Comparison of ENCODE assay signal across 19 cellular contexts in the genomic region with DNA sequence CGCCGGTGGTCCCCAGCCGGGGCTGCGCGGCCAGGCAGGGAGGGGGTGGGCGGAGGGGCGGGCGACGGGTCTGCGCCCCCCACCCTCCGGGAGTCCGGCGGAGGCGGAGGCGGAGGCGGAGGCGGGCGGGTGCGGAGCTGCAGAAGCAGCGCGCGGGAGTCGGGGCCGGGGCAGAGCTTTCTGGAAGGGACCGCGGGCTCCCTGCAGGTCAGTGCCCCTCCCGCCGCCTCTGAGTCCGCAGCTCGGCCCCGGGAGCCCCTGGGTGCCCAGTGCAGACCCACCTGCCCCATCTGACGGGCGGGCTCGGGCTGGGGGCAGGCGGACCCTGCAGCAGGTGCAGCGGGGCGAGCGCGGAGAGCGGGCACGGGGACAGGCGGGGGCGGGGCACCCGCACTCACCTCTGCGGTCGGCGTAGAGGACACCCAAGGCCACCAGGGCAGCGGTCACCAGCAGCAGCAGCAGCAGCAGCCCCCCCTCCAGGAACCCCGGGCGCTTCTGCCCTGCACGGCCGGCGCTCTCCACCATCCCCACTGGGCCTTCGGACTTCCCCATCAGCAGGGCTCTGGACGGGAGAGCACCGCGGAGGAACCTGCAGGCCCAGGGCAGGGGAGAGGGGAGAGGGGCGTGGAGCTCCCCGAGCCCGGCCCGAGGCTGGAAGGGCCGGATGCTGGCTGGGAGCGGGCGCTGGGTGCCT. TPM values are rescaled to one million over a fixed set of nuclear protein-coding genes. Genes with fewer than 3 reads are reported as not detected.
DNase-seq lines count a peak whose midpoint lies in the region; ATAC-seq, FAIRE-seq and TF ChIP-seq lines count a peak whose summit lies in the region.
"Had no signal": no experiment of that assay in that cellular context is flagged by ENCODE, and none has a peak within 500 bp of the region (broad histone marks: within the 10 kb centered on the region; RNA-seq: fewer than 3 reads in every experiment).

No MANE protein-coding gene starts in this region.

- TF ChIP-seq POLR2A in endothelial cell of umbilical vein (IDR thresholded peaks at IDR 0.05; ENCODE audit: low read depth, low read length): no peak

- H2BK120ac ChIP-seq in H9 (ENCODE audit: low read depth, low read length, poor library complexity, severe bottlenecking): no peak overlapping the region

- H3K36me3 ChIP-seq in endothelial cell of umbilical vein (ENCODE audit: control insufficient read depth in 2 of 2, extremely low read depth in 1 of 2, insufficient read depth in 2 of 2, low read length in 2 of 2) (no peaks in the 10 kb centered on the region), neural progenitor cell (no peaks in the 10 kb centered on the region), mucosa of descending colon (ENCODE audit: low read depth) (no peaks in the 10 kb centered on the region)
- H3K36me3 ChIP-seq: BE2C, ovary had no signal

- H3K4me3 Mint-ChIP-seq in H9: peak overlapping the region; percentile 29 to 47; a peak in 2 of 5 replicates
- peak overlapping the region; percentile 79 for H3K4me3 Mint-ChIP-seq in neural progenitor cell
- H3K4me3 Mint-ChIP-seq: dendritic cell treated with granulocyte-macrophage colony-stimulating factor and Interleukin-4, amounts not matched to agents 40 ng/mL and 50 ng/mL, for 4 days; T-helper 2 cell treated with Interferon-gamma antibody and Interleukin-4, amounts not matched to agents 5 μg/mL and 100 μg/mL, for 36 hours had no signal

- H4K5ac ChIP-seq in H9 (ENCODE audit: insufficient read length, low read depth, low read length): no peak overlapping the region

- H3K23me2 ChIP-seq in H9 (ENCODE audit: insufficient read length, low read depth, low read length, poor library complexity, severe bottlenecking): peaks cover 3% of the 10 kb centered on the region

- H3K27me3 ChIP-seq in H9 (ENCODE audit: insufficient read depth, low read length): peaks cover 22% of the 10 kb centered on the region; the same call in 1 of the 2 replicates
- H3K27me3 ChIP-seq in endothelial cell of umbilical vein (ENCODE audit: control insufficient read depth in 2 of 2, insufficient read depth in 2 of 2, low read length in 2 of 2): peaks cover 8 to 12% of the 10 kb centered on the region in 2 experiments
- peaks cover 66% of the 10 kb centered on the region for H3K27me3 ChIP-seq in neural progenitor cell

- no peak overlapping the region for H3K14ac ChIP-seq in H9 (ENCODE audit: insufficient read depth, low read length)

- intact Hi-C loops in endothelial cell of umbilical vein (cut with micrococcal nuclease) (no loop called here), mucosa of descending colon (cut with DNase I, micrococcal nuclease) (no loop called here)

- H3K4me2 ChIP-seq in H9 (ENCODE audit: insufficient read depth, insufficient read length, low read length) (peak overlapping the region; percentile 18), endothelial cell of umbilical vein (ENCODE audit: insufficient read depth, low read length) (no peak overlapping the region), neural progenitor cell (peak overlapping the region; percentile 80)

- H3K27ac Mint-ChIP-seq in H9: no peak overlapping the region
- H3K27ac Mint-ChIP-seq in neural progenitor cell: no peak overlapping the region
- H3K27ac Mint-ChIP-seq: dendritic cell treated with granulocyte-macrophage colony-stimulating factor and Interleukin-4, amounts not matched to agents 40 ng/mL and 50 ng/mL, for 4 days; T-helper 2 cell treated with Interferon-gamma antibody and Interleukin-4, amounts not matched to agents 5 μg/mL and 100 μg/mL, for 36 hours had no signal

- no peak overlapping the region for H3K18ac ChIP-seq in H9 (ENCODE audit: insufficient read length, low read depth, low read length)

- H3K9me3 Mint-ChIP-seq in H9 (peaks cover 10 to 13% of the 10 kb centered on the region in 2 experiments; a peak in 4 of 5 replicates), neural progenitor cell (peaks cover 8% of the 10 kb centered on the region)

- DNase-seq in D341Med (ENCODE audit: low spot score) (peak; percentile 31), H9 (no peak), endothelial cell of umbilical vein (ENCODE audit: low read depth, low spot score) (no peak), neural progenitor cell (ENCODE audit: low spot score) (peak; percentile 58), germinal center (ENCODE audit: low spot score) (no peak), mucosa of descending colon (no peak), COR-L47 (lab: John Stamatoyannopoulos, UW) (no peak)
- DNase-seq: activated effector memory CD4-positive, alpha-beta T cell treated with anti-CD3 and anti-CD28 coated beads, Interleukin-2, amount 50 U/mL, for 16 hours; BE2C; GOT3; NCI-H1105 treated with DMSO at 0.1 percent for 48 hours; NCI-H526; stimulated activated CD4-positive, alpha-beta T cell treated with anti-CD3 and anti-CD28 coated beads, Interleukin-1b, Interleukin-23, amount 100 ng/mL, for 48 hours had no signal

- POLR2A ChIA-PET in endothelial cell of umbilical vein (lab: Charles Lee): no interaction called here

- H3K4me3 ChIP-seq in endothelial cell of umbilical vein (replicated peaks in 1 of 3; ENCODE audit: insufficient read depth in 1 of 3, low read depth in 1 of 3, low read length in 3 of 3): no peak overlapping the region
- H3K4me3 ChIP-seq in neural progenitor cell: peak overlapping the region; percentile 49
- H3K4me3 ChIP-seq in mucosa of descending colon: no peak overlapping the region
- H3K4me3 ChIP-seq: ovary had no signal

- no peak overlapping the region for H2AK5ac ChIP-seq in H9 (ENCODE audit: insufficient read length, low read length)

- WGBS in H9 (ENCODE audit: extremely low coverage, insufficient read length, low lambda C conversion rate): no CpG with 5 or more reads among the region's 64 CpGs

- no TSS peak for BruUV-seq in endothelial cell of umbilical vein (replicated peaks; lab: Mats Ljungman, UMichigan)

- H2BK20ac ChIP-seq in H9 (ENCODE audit: low read depth, low read length, poor library complexity, severe bottlenecking): no peak overlapping the region

- no peak for ATAC-seq in HG03571 (IDR thresholded peaks at IDR 0.05; ENCODE audit: unreplicated experiment)
- ATAC-seq in mucosa of descending colon: no peak
- ATAC-seq: activated CD4-positive, CD25-positive, alpha-beta regulatory T cell treated with anti-CD3 and anti-CD28 coated beads, Interleukin-2, amount 50 U/mL, for 24 hours had no signal

- no peak overlapping the region for H3K56ac ChIP-seq in H9 (ENCODE audit: insufficient read length, low read depth, low read length)

- no peak overlapping the region for H2BK12ac ChIP-seq in H9 (ENCODE audit: insufficient read length, low read depth, low read length)

- no peak overlapping the region for H3K23ac ChIP-seq in H9 (ENCODE audit: insufficient read length, low read depth, low read length)

- H3K4me1 ChIP-seq in H9 (ENCODE audit: insufficient read depth, low read length) (no peaks in the 10 kb centered on the region), endothelial cell of umbilical vein (ENCODE audit: control insufficient read depth, extremely low read depth, insufficient read depth, low read length) (no peaks in the 10 kb centered on the region), neural progenitor cell (peaks cover 8% of the 10 kb centered on the region), mucosa of descending colon (ENCODE audit: low read depth) (peaks cover 16% of the 10 kb centered on the region)
- H3K4me1 ChIP-seq: BE2C had no signal

- no peak overlapping the region for H2BK5ac ChIP-seq in H9 (ENCODE audit: insufficient read length, low read length)

- H3K4me1 Mint-ChIP-seq in H9 (peaks cover 14 to 32% of the 10 kb centered on the region in 2 experiments), neural progenitor cell (peaks cover 19% of the 10 kb centered on the region)

- H3K27ac ChIP-seq in H9 (ENCODE audit: insufficient read length, low read depth, low read length) (no peak overlapping the region), endothelial cell of umbilical vein (ENCODE audit: insufficient read depth, low read depth, low read length) (no peak overlapping the region), neural progenitor cell (no peak overlapping the region)
- H3K27ac ChIP-seq: ovary had no signal

- no peak overlapping the region for H3K4ac ChIP-seq in H9 (ENCODE audit: low read depth, low read length)

- CTCF ChIA-PET in endothelial cell of umbilical vein (lab: Charles Lee): no interaction called here

- H2AFZ ChIP-seq in H9 (ENCODE audit: low read length) (no peak overlapping the region), endothelial cell of umbilical vein (ENCODE audit: low read depth, low read length) (no peak overlapping the region), neural progenitor cell (replicated peaks) (no peak overlapping the region)

- no peak overlapping the region for H4K8ac ChIP-seq in H9 (replicated peaks; ENCODE audit: insufficient read length, low read depth, low read length)

- H3K27me3 Mint-ChIP-seq in H9 (ENCODE audit: low read depth) (peaks cover 77% of the 10 kb centered on the region), neural progenitor cell (ENCODE audit: insufficient read depth, low read depth) (peaks cover 37% of the 10 kb centered on the region)

- no peak for FAIRE-seq in endothelial cell of umbilical vein (lab: Jason Lieb, UNC)
- FAIRE-seq: frontal cortex had no signal

- H3K36me3 Mint-ChIP-seq in H9 (ENCODE audit: insufficient read depth in 1 of 3, low read depth in 3 of 3): peaks cover 0 to 10% (median 7%) of the 10 kb centered on the region in 3 experiments; a peak in 5 of 7 replicates
- H3K36me3 Mint-ChIP-seq in neural progenitor cell: peaks cover 6% of the 10 kb centered on the region

- TF ChIP-seq CTCF in H9 (conservative IDR thresholded peaks at IDR 0.05) (no peak), endothelial cell of umbilical vein (IDR thresholded peaks at IDR 0.05; ENCODE audit: extremely low read depth in 1 of 2, insufficient read depth in 1 of 2, low read depth in 1 of 2, low read length in 2 of 2) (no peak), neural progenitor cell (IDR thresholded peaks at IDR 0.05) (no peak), mucosa of descending colon (IDR thresholded peaks at IDR 0.05) (no peak)

- no peak overlapping the region for H3K9ac ChIP-seq in H9 (ENCODE audit: extremely low read depth, insufficient read length, low read length)
- H3K9ac ChIP-seq in endothelial cell of umbilical vein (replicated peaks; ENCODE audit: extremely low read depth, insufficient read depth, low read length): no peak overlapping the region
- no peak overlapping the region for H3K9ac ChIP-seq in neural progenitor cell

- H3T11ph ChIP-seq in H9 (ENCODE audit: low read length): no peak overlapping the region

- no peak overlapping the region for H4K91ac ChIP-seq in H9 (ENCODE audit: insufficient read length, low read depth, low read length)

- dilution Hi-C loops in endothelial cell of umbilical vein (cut with MboI; ENCODE audit: extremely low pct_ligation_motif_present, low sequenced_read_pairs): no loop called here

- H3K79me2 ChIP-seq in H9 (ENCODE audit: insufficient read depth, low read length) (no peaks in the 10 kb centered on the region), endothelial cell of umbilical vein (ENCODE audit: control insufficient read depth, insufficient read depth, low read length) (no peaks in the 10 kb centered on the region), neural progenitor cell (ENCODE audit: low read depth) (no peaks in the 10 kb centered on the region)

- H2BK15ac ChIP-seq in H9 (ENCODE audit: low read depth, low read length): no peak overlapping the region

- H3K9me3 ChIP-seq in H9 (ENCODE audit: control insufficient read depth, low read depth, low read length): no peaks in the 10 kb centered on the region
- H3K9me3 ChIP-seq in endothelial cell of umbilical vein (replicated peaks; ENCODE audit: control insufficient read depth, insufficient read depth, low read length): no peaks in the 10 kb centered on the region
- no peaks in the 10 kb centered on the region for H3K9me3 ChIP-seq in neural progenitor cell (ENCODE audit: low read depth)
- no peaks in the 10 kb centered on the region for H3K9me3 ChIP-seq in mucosa of descending colon
- H3K9me3 ChIP-seq: BE2C, ovary had no signal

- H3K79me1 ChIP-seq in H9 (ENCODE audit: insufficient read depth, low read depth, low read length, poor library complexity, severe bottlenecking): no peaks in the 10 kb centered on the region

- peaks cover 2% of the 10 kb centered on the region for H4K20me1 ChIP-seq in H9 (ENCODE audit: control insufficient read depth, insufficient read depth, insufficient read length)
- H4K20me1 ChIP-seq in endothelial cell of umbilical vein (replicated peaks; ENCODE audit: control insufficient read depth, extremely low read depth, insufficient read depth, low read length): no peaks in the 10 kb centered on the region
- H4K20me1 ChIP-seq in neural progenitor cell (ENCODE audit: low read depth): no peaks in the 10 kb centered on the region

- H3F3A ChIP-seq in neural progenitor cell (ENCODE audit: low read depth): peaks cover 19% of the 10 kb centered on the region

- H3K9me1 ChIP-seq in endothelial cell of umbilical vein (replicated peaks; ENCODE audit: control insufficient read depth, extremely low read depth, insufficient read depth, low read length): no peaks in the 10 kb centered on the region

RNA-seq across cellular contexts. Expression of a gene that starts 3.7 kb away (rescaled TPM):
- 0.42 and 0.59 TPM in 2 replicates for total RNA-seq in H9 (2021)
- 1.1 and 1.6 TPM in 2 replicates for total RNA-seq in endothelial cell of umbilical vein
- polyA plus RNA-seq in endothelial cell of umbilical vein: 1.2 and 3.4 TPM in 2 replicates
- 0.58 and 1.6 TPM in 2 replicates for polyA plus RNA-seq in endothelial cell of umbilical vein (2011; cell fraction: cytosol; rRNA removed)
- 1.7 and 3.1 TPM in 2 replicates for polyA plus RNA-seq in endothelial cell of umbilical vein (2011; cell fraction: nucleus; rRNA removed)
- polyA plus RNA-seq in endothelial cell of umbilical vein (2012): 0.44 and 0.67 TPM in 2 replicates
- polyA minus RNA-seq in endothelial cell of umbilical vein: 1.9 and 4.4 TPM in 2 replicates
- not detected for polyA minus RNA-seq in endothelial cell of umbilical vein (2011; cell fraction: cytosol; rRNA and poly(A)+ RNA removed)
- polyA minus RNA-seq in endothelial cell of umbilical vein (2011; cell fraction: nucleus; rRNA and poly(A)+ RNA removed): not detected in 2 replicates
- 0.19 and 0.31 TPM in 2 replicates for total RNA-seq in neural progenitor cell (ENCODE audit: low replicate concordance)
- total RNA-seq in mucosa of descending colon: 10 to 100 TPM in 1 of 3 donors, 1 to 10 TPM in 2; 4.2 to 10.9 (median 9.4) TPM

RNA-seq across cellular contexts. Expression of a gene that starts 42.5 kb away (rescaled TPM):
- total RNA-seq in H9 (2021): 40.7 and 49.6 TPM in 2 replicates
- total RNA-seq in endothelial cell of umbilical vein: 55.8 and 56.8 TPM in 2 replicates
- 29.6 and 39.3 TPM in 2 replicates for polyA plus RNA-seq in endothelial cell of umbilical vein
- polyA plus RNA-seq in endothelial cell of umbilical vein (2011; cell fraction: cytosol; rRNA removed): 28.5 and 33.2 TPM in 2 replicates
- polyA plus RNA-seq in endothelial cell of umbilical vein (2011; cell fraction: nucleus; rRNA removed): 32.5 and 39.1 TPM in 2 replicates
- polyA plus RNA-seq in endothelial cell of umbilical vein (2012): 40.0 and 43.3 TPM in 2 replicates
- polyA minus RNA-seq in endothelial cell of umbilical vein: 15.0 and 18.6 TPM in 2 replicates
- polyA minus RNA-seq in endothelial cell of umbilical vein (2011; cell fraction: cytosol; rRNA and poly(A)+ RNA removed): 5.0 TPM
- 6.7 and 8.4 TPM in 2 replicates for polyA minus RNA-seq in endothelial cell of umbilical vein (2011; cell fraction: nucleus; rRNA and poly(A)+ RNA removed)
- total RNA-seq in neural progenitor cell (ENCODE audit: low replicate concordance): 10.0 and 29.6 TPM in 2 replicates
- 10 to 100 TPM; 45.2 to 65.5 (median 48.3) TPM for total RNA-seq in mucosa of descending colon

Comparison
In these comparisons a context has a peak if more than half of its experiments do, and no peak if none do; other contexts are left out.
1. DNase-seq: peak in D341Med (single experiment) and neural progenitor cell (single experiment); none in H9 (single experiment), endothelial cell of umbilical vein (single experiment), germinal center (single experiment), mucosa of descending colon (0 of 3) and COR-L47 (single experiment).